ENCODE assay signal across 9 cellular contexts in the genomic region with DNA sequence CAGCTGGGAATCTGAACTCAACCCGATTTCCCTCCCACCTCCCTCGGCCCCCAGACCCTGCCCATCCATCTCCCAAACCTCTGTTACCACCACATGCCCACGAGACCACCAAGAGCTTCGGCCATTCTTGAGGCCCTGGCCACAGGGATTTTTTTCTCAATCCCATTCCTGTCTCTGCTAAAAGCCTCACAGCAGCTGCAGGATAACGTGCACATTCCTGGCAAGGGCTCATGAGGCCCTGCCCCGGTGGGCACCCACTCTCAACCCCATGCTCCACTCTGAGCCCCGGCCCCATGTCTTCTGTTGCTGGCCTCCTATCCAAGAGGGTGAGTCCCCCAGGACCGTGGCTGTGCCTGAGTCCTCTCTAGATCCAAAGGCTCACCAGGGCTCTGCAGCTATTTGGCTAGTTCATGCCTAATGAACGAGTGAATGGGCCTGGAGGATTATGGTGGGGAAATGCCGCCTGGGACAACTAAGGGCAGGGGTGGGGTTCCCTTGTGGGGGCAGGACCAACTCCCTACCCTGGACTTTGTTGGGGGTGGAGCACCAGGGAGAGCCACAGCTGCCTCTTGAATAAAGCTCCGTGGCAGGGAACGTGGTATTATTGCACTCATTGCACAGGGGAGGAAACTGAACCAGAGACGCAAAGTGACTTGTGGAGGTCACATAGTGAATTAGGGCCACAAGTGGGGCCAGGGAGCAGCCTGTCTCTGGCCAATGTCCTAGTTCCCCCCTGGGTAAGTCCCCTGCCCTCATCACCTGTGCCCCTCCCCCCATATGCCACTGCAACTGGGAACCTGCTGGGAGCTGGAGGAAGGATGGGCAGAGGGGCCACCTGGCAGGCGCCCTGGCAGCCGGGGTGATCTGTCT.
A peak's percentile ranks its signal among the peaks of the same experiment; 100 is the strongest.
DNase-seq lines count a peak whose midpoint lies in the region; ATAC-seq and TF ChIP-seq lines count a peak whose summit lies in the region.
"Had no signal": no experiment of that assay in that cellular context is flagged by ENCODE, and none has a peak within 500 bp of the region (broad histone marks: within the 10 kb centered on the region; RNA-seq: fewer than 3 reads in every experiment).

No MANE protein-coding gene starts in this region.

- no peak overlapping the region for H3K4me3 ChIP-seq in CD4-positive, alpha-beta memory T cell (ENCODE audit: low read length in 2 of 2)
- H3K4me3 ChIP-seq in GM23248 (no peak overlapping the region), dorsolateral prefrontal cortex (peak overlapping the region in 52 of 59 donors; percentile 37 to 70 (median 56))

- H3K27ac Mint-ChIP-seq in CD4-positive, alpha-beta memory T cell, result peak overlapping the region in 4 of 7 donors; percentile 22 to 75 (median 64)
- no peak overlapping the region for H3K27ac Mint-ChIP-seq in neural crest cell (ENCODE audit: unreplicated experiment)
- H3K27ac Mint-ChIP-seq: activated CD8-positive, alpha-beta T cell treated with anti-CD3 and anti-CD28 coated beads for 36 hours had no signal

- intact Hi-C loops in CD4-positive, alpha-beta memory T cell (cut with micrococcal nuclease), result loop anchor here (2.0 to 10.0 kb wide), 2 partner anchors 159 to 185 kb away; no protein-coding TSS in a partner anchor
- intact Hi-C loops in dorsolateral prefrontal cortex (cut with DNase I), result loop anchor here in 1 of 2 donors (5.0 kb wide), 1 partner anchor 186 kb away; no protein-coding TSS in a partner anchor

- H3K79me2 ChIP-seq in GM23248 (ENCODE audit: insufficient read depth), result no peaks in the 10 kb centered on the region

- no peaks in the 10 kb centered on the region for H3K27me3 ChIP-seq in CD4-positive, alpha-beta memory T cell (ENCODE audit: insufficient read depth, low read length)
- peaks cover 21% of the 10 kb centered on the region for H3K27me3 ChIP-seq in GM23248 (replicated peaks; ENCODE audit: insufficient read depth)
- no peaks in the 10 kb centered on the region for H3K27me3 ChIP-seq in dorsolateral prefrontal cortex

- H3K4me1 Mint-ChIP-seq in CD4-positive, alpha-beta memory T cell, result peaks cover 5 to 28% (median 17%) of the 10 kb centered on the region in 4 donors
- peaks cover 11% of the 10 kb centered on the region for H3K4me1 Mint-ChIP-seq in neural crest cell

- DNase-seq in CD4-positive, alpha-beta memory T cell, result no peak
- DNase-seq in GM23248 (peak; percentile 12), dorsolateral prefrontal cortex (peak in 1 of 10 donors; percentile 21), neural crest cell (ENCODE audit: low read depth, low spot score) (no peak), SIG-M5 (lab: John Stamatoyannopoulos, UW) (no peak), NCI-H510A (lab: John Stamatoyannopoulos, UW) (no peak)

- no peak overlapping the region for H3K27ac ChIP-seq in CD4-positive, alpha-beta memory T cell (ENCODE audit: low read depth, low read length)
- H3K27ac ChIP-seq in GM23248, result no peak overlapping the region
- H3K27ac ChIP-seq in dorsolateral prefrontal cortex, result peak overlapping the region in 48 of 59 donors; percentile 37 to 94 (median 83)

- POLR2A ChIA-PET in CD4-positive, alpha-beta memory T cell (lab: Charles Lee; ENCODE audit: partially characterized antibody), result no interaction called here

- TF ChIP-seq CTCF in dorsolateral prefrontal cortex (IDR thresholded peaks at IDR 0.05 in 54 of 56, conservative IDR thresholded peaks at IDR 0.05 in 2 of 56; ENCODE audit: low read depth in 1 of 56, partially characterized antibody in 56 of 56) (no peak), neural crest cell (conservative IDR thresholded peaks at IDR 0.05) (no peak)

- no peaks in the 10 kb centered on the region for H3F3A ChIP-seq in GM23248 (ENCODE audit: insufficient read depth)

- no peaks in the 10 kb centered on the region for H3K9me3 ChIP-seq in CD4-positive, alpha-beta memory T cell (ENCODE audit: control insufficient read depth in 1 of 2, low read length in 2 of 2)
- no peaks in the 10 kb centered on the region for H3K9me3 ChIP-seq in GM23248 (ENCODE audit: low read depth)

- CTCF ChIA-PET in CD4-positive, alpha-beta memory T cell (lab: Charles Lee; ENCODE audit: partially characterized antibody), result interaction anchor here (0.6 to 1.6 kb wide), 3 partner anchors 62 to 187 kb away, joined by 3 to 4 read pairs (median 3); no protein-coding TSS in a partner anchor

- H3K4me2 ChIP-seq in GM23248 (ENCODE audit: unreplicated experiment), result no peak overlapping the region

- no peaks in the 10 kb centered on the region for H3K27me3 Mint-ChIP-seq in CD4-positive, alpha-beta memory T cell
- H3K27me3 Mint-ChIP-seq in neural crest cell (ENCODE audit: low read depth), result peaks cover 64% of the 10 kb centered on the region

- H3K36me3 ChIP-seq in CD4-positive, alpha-beta memory T cell (ENCODE audit: insufficient read depth, low read length), result no peaks in the 10 kb centered on the region
- no peaks in the 10 kb centered on the region for H3K36me3 ChIP-seq in GM23248 (ENCODE audit: low read depth)

- H4K20me1 ChIP-seq in GM23248 (ENCODE audit: insufficient read depth), result no peaks in the 10 kb centered on the region

- peaks cover 0 to 1% of the 10 kb centered on the region in 2 donors for H3K36me3 Mint-ChIP-seq in CD4-positive, alpha-beta memory T cell
- H3K36me3 Mint-ChIP-seq in neural crest cell (ENCODE audit: low read depth), result no peaks in the 10 kb centered on the region

- ATAC-seq in HG02852 (IDR thresholded peaks at IDR 0.05; ENCODE audit: unreplicated experiment), result no peak
- no peak for ATAC-seq in HG02759 (IDR thresholded peaks at IDR 0.05; ENCODE audit: unreplicated experiment)

- in situ Hi-C loops in GM23248 (cut with MboI), result no loop called here

- H3K9ac ChIP-seq in GM23248, result no peak overlapping the region

- H3K9me2 ChIP-seq in GM23248 (ENCODE audit: insufficient read depth), result no peaks in the 10 kb centered on the region

- peaks cover 0 to 2% (median 0%) of the 10 kb centered on the region in 8 donors for H3K9me3 Mint-ChIP-seq in CD4-positive, alpha-beta memory T cell
- no peaks in the 10 kb centered on the region for H3K9me3 Mint-ChIP-seq in neural crest cell
- H3K9me3 Mint-ChIP-seq: activated CD8-positive, alpha-beta T cell treated with anti-CD3 and anti-CD28 coated beads for 36 hours had no signal

- peak overlapping the region in 3 of 8 donors; percentile 8 to 77 (median 59) for H3K4me3 Mint-ChIP-seq in CD4-positive, alpha-beta memory T cell
- peak overlapping the region; percentile 59 for H3K4me3 Mint-ChIP-seq in neural crest cell

- 63 to 64% methylated on average over 13 to 15 of the region's 15 CpGs for WGBS in GM23248 (ENCODE audit: low coverage in 1 of 2, low lambda C conversion rate in 2 of 2, missing lambda C conversion rate in 2 of 2), 2 experiments

- H2AFZ ChIP-seq in GM23248, result no peak overlapping the region

- H3K4me1 ChIP-seq in CD4-positive, alpha-beta memory T cell (ENCODE audit: insufficient read depth, low read length), result peaks cover 23% of the 10 kb centered on the region
- peaks cover 12% of the 10 kb centered on the region for H3K4me1 ChIP-seq in GM23248 (ENCODE audit: insufficient read depth)

Comparison
In these comparisons a context has a peak if more than half of its experiments do, and no peak if none do; other contexts are left out.
1. H3K27ac ChIP-seq: peak in dorsolateral prefrontal cortex (48 of 59); none in CD4-positive, alpha-beta memory T cell (single experiment) and GM23248 (single experiment).
2. H3K4me3 ChIP-seq: peak in dorsolateral prefrontal cortex (52 of 59); none in CD4-positive, alpha-beta memory T cell (0 of 2) and GM23248 (single experiment).